In genomic region chr16:20676867-20677266, GRCh38 we compare ENCODE assay signal across 1 cellular context.
TF ChIP-seq lines count a peak whose summit lies in the region.

No MANE protein-coding gene starts in this region.

TF ChIP-seq in HepG2, 621 proteins besides CTCF, POLR2A, EP300 and RAD21 (continued from another document):
- TF ChIP-seq ONECUT2 (CRISPR knock-in tag; IDR thresholded peaks at IDR 0.05) (0 out of 2 replicates have a peak, but pooled peaks have one; percentile 19), IRF9 (CRISPR knock-in tag; IDR thresholded peaks at IDR 0.05; ENCODE audit: borderline replicate concordance) (no peak), ZNF280D (CRISPR knock-in tag; IDR thresholded peaks at IDR 0.05) (0 out of 2 replicates have a peak, but pooled peaks have one; percentile 32), KAT8 (CRISPR knock-in tag; IDR thresholded peaks at IDR 0.05) (no peak), YEATS2 (CRISPR knock-in tag; IDR thresholded peaks at IDR 0.05; ENCODE audit: borderline replicate concordance) (no peak), BCL3 (CRISPR knock-in tag; IDR thresholded peaks at IDR 0.05) (no peak), NPAS2 (CRISPR knock-in tag; IDR thresholded peaks at IDR 0.05; ENCODE audit: borderline replicate concordance) (no peak), ZNF331 (CRISPR knock-in tag; IDR thresholded peaks at IDR 0.05) (no peak), CHD2 (IDR thresholded peaks at IDR 0.05; ENCODE audit: low read depth, low read length) (no peak), MTF1 (CRISPR knock-in tag; IDR thresholded peaks at IDR 0.05) (no peak), NFRKB (IDR thresholded peaks at IDR 0.05) (no peak), XBP1 (CRISPR knock-in tag; IDR thresholded peaks at IDR 0.05) (no peak), KLF6 (CRISPR knock-in tag; IDR thresholded peaks at IDR 0.05) (0 out of 2 replicates have a peak, but pooled peaks have one; percentile 4), SIN3B (IDR thresholded peaks at IDR 0.05; ENCODE audit: low read length) (no peak), RBFOX2 (IDR thresholded peaks at IDR 0.05; ENCODE audit: low read depth, low read length) (0 out of 2 replicates have a peak, but pooled peaks have one; percentile 31)
- TF ChIP-seq, protein P1, sequence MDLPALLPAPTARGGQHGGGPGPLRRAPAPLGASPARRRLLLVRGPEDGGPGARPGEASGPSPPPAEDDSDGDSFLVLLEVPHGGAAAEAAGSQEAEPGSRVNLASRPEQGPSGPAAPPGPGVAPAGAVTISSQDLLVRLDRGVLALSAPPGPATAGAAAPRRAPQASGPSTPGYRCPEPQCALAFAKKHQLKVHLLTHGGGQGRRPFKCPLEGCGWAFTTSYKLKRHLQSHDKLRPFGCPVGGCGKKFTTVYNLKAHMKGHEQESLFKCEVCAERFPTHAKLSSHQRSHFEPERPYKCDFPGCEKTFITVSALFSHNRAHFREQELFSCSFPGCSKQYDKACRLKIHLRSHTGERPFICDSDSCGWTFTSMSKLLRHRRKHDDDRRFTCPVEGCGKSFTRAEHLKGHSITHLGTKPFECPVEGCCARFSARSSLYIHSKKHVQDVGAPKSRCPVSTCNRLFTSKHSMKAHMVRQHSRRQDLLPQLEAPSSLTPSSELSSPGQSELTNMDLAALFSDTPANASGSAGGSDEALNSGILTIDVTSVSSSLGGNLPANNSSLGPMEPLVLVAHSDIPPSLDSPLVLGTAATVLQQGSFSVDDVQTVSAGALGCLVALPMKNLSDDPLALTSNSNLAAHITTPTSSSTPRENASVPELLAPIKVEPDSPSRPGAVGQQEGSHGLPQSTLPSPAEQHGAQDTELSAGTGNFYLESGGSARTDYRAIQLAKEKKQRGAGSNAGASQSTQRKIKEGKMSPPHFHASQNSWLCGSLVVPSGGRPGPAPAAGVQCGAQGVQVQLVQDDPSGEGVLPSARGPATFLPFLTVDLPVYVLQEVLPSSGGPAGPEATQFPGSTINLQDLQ (CRISPR knock-in tag; IDR thresholded peaks at IDR 0.05): no peak
- TF ChIP-seq, protein P2, sequence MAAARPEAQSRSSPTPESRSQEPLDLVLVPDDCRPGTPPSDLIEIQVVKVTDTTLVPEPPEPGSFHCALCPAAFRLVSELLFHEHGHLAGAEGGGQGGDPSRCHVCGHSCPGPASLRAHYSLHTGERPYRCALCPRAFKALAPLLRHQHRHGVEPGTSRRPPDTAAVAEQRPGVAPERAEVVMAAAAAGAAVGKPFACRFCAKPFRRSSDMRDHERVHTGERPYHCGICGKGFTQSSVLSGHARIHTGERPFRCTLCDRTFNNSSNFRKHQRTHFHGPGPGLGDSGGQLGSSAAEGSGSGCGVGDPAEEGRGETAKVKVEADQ (CRISPR knock-in tag; IDR thresholded peaks at IDR 0.05; ENCODE audit: borderline replicate concordance): 0 out of 2 replicates have a peak, but pooled peaks have one; percentile 17
- TF ChIP-seq, protein P3, sequence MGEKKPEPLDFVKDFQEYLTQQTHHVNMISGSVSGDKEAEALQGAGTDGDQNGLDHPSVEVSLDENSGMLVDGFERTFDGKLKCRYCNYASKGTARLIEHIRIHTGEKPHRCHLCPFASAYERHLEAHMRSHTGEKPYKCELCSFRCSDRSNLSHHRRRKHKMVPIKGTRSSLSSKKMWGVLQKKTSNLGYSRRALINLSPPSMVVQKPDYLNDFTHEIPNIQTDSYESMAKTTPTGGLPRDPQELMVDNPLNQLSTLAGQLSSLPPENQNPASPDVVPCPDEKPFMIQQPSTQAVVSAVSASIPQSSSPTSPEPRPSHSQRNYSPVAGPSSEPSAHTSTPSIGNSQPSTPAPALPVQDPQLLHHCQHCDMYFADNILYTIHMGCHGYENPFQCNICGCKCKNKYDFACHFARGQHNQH (CRISPR knock-in tag; IDR thresholded peaks at IDR 0.05): no peak
